Comparison of ENCODE assay signal across 17 cellular contexts in genomic region chr11:121841487-121842167, GRCh38.
A peak's percentile ranks its signal among the peaks of the same experiment; 100 is the strongest.
DNase-seq lines count a peak whose midpoint lies in the region; ATAC-seq and TF ChIP-seq lines count a peak whose summit lies in the region.
"Had no signal": no experiment of that assay in that cellular context is flagged by ENCODE, and none has a peak within 500 bp of the region (broad histone marks: within the 10 kb centered on the region; RNA-seq: fewer than 3 reads in every experiment).

No MANE protein-coding gene starts in this region.

- no peak for ATAC-seq in HG03378 (IDR thresholded peaks at IDR 0.05; ENCODE audit: unreplicated experiment)
- no peak for ATAC-seq in left ventricle myocardium superior
- ATAC-seq: stimulated activated naive CD8-positive, alpha-beta T cell treated with anti-CD3 and anti-CD28 coated beads, Interleukin-15, amount 100 ng/mL, for 72 hours had no signal

- H3K4me1 Mint-ChIP-seq in neural progenitor cell = peaks cover 28% of the 10 kb centered on the region
- H3K4me1 Mint-ChIP-seq: stimulated activated naive CD8-positive, alpha-beta T cell treated with anti-CD3 and anti-CD28 coated beads, Interleukin-15, amount 100 ng/mL, for 72 hours had no signal

- H3K27ac Mint-ChIP-seq in neural progenitor cell = peak overlapping the region; percentile 72
- H3K27ac Mint-ChIP-seq: activated T-helper 2 cell treated with anti-CD3 and anti-CD28 coated beads, Interferon-gamma antibody, Interleukin-2, Interleukin-4, amounts not matched to agents 10 μg/mL and 5 μg/mL and 100 μg/mL, durations not matched to agents 14 hours and 24 hours and 36 hours; H9; nephron progenitor cell; stimulated activated naive CD8-positive, alpha-beta T cell treated with anti-CD3 and anti-CD28 coated beads, Interleukin-15, amount 100 ng/mL, for 72 hours had no signal

- peaks cover 2% of the 10 kb centered on the region for H3K36me3 Mint-ChIP-seq in neural progenitor cell

- no peaks in the 10 kb centered on the region; the same call in 1 of the 2 replicates for H3K9me3 ChIP-seq in MG63
- H3K9me3 ChIP-seq in neural progenitor cell (ENCODE audit: low read depth) = no peaks in the 10 kb centered on the region
- H3K9me3 ChIP-seq in tibial artery = no peaks in the 10 kb centered on the region

- H3F3A ChIP-seq in neural progenitor cell (ENCODE audit: low read depth) = peaks cover 19% of the 10 kb centered on the region

- TF ChIP-seq CTCF in neural progenitor cell (IDR thresholded peaks at IDR 0.05) (no peak), tibial artery (IDR thresholded peaks at IDR 0.05) (no peak)

- H3K27ac ChIP-seq in neural progenitor cell (peak overlapping the region; percentile 78), tibial artery (no peak overlapping the region)
- H3K27ac ChIP-seq: coronary artery had no signal

- peak overlapping the region; percentile 54 for H2AFZ ChIP-seq in neural progenitor cell (replicated peaks)

- peaks cover 28% of the 10 kb centered on the region for H3K4me1 ChIP-seq in neural progenitor cell
- no peaks in the 10 kb centered on the region for H3K4me1 ChIP-seq in tibial artery

- DNase-seq in AG20443 (ENCODE audit: low spot score) = peak; percentile 83
- DNase-seq in MG63 = peak; percentile 35
- peak; percentile 25 for DNase-seq in epidermal melanocyte (ENCODE audit: insufficient read length, low spot score)
- peak; percentile 68 for DNase-seq in neural progenitor cell (ENCODE audit: low spot score)
- DNase-seq in iPS-NIHi7 (ENCODE audit: extremely low spot score) = no peak
- DNase-seq in tibial artery = no peak
- DNase-seq in left ventricle myocardium superior = no peak
- DNase-seq: C1 segment of cervical spinal cord; H9; NCI-H510A; nephron progenitor cell; SIG-M5; stimulated activated CD4-positive, alpha-beta T cell treated with anti-CD3 and anti-CD28 coated beads, Interleukin-2, amount 100 ng/mL, for 24 hours; stimulated activated naive CD8-positive, alpha-beta T cell treated with anti-CD3 and anti-CD28 coated beads, Interleukin-15, amount 100 ng/mL, for 72 hours had no signal

- H3K27me3 ChIP-seq in MG63 (no peaks in the 10 kb centered on the region), neural progenitor cell (no peaks in the 10 kb centered on the region), tibial artery (no peaks in the 10 kb centered on the region)

- no peak overlapping the region for H3K4me3 Mint-ChIP-seq in neural progenitor cell
- H3K4me3 Mint-ChIP-seq: H9; nephron progenitor cell; stimulated activated naive CD8-positive, alpha-beta T cell treated with anti-CD3 and anti-CD28 coated beads, Interleukin-15, amount 100 ng/mL, for 72 hours had no signal

- peak overlapping the region; percentile 59 for H3K4me2 ChIP-seq in neural progenitor cell

- H3K4me3 ChIP-seq in MG63 (no peak overlapping the region), neural progenitor cell (no peak overlapping the region), tibial artery (no peak overlapping the region)
- H3K4me3 ChIP-seq: coronary artery had no signal

- peaks cover 7% of the 10 kb centered on the region for H3K27me3 Mint-ChIP-seq in neural progenitor cell (ENCODE audit: insufficient read depth, low read depth)
- H3K27me3 Mint-ChIP-seq: stimulated activated naive CD8-positive, alpha-beta T cell treated with anti-CD3 and anti-CD28 coated beads, Interleukin-15, amount 100 ng/mL, for 72 hours had no signal

- H3K36me3 ChIP-seq in MG63 = no peaks in the 10 kb centered on the region
- no peaks in the 10 kb centered on the region for H3K36me3 ChIP-seq in neural progenitor cell
- no peaks in the 10 kb centered on the region for H3K36me3 ChIP-seq in tibial artery

- no peak overlapping the region for H3K9ac ChIP-seq in neural progenitor cell

- intact Hi-C loops in tibial artery (cut with DNase I; ENCODE audit: low total_unique reads) (no loop called here), left ventricle myocardium superior (cut with micrococcal nuclease) (no loop called here)

- no peaks in the 10 kb centered on the region for H3K79me2 ChIP-seq in neural progenitor cell (ENCODE audit: low read depth)

- no peaks in the 10 kb centered on the region for H4K20me1 ChIP-seq in neural progenitor cell (ENCODE audit: low read depth)

- H3K9me3 Mint-ChIP-seq in neural progenitor cell = peaks cover 21% of the 10 kb centered on the region
- H3K9me3 Mint-ChIP-seq: activated T-helper 2 cell treated with anti-CD3 and anti-CD28 coated beads, Interferon-gamma antibody, Interleukin-2, Interleukin-4, amounts not matched to agents 10 μg/mL and 5 μg/mL and 100 μg/mL, durations not matched to agents 14 hours and 24 hours and 36 hours had no signal

Comparison
In these comparisons a context has a peak if more than half of its experiments do, and no peak if none do; other contexts are left out.
1. DNase-seq: peak in AG20443 (single experiment), MG63 (single experiment), epidermal melanocyte (single experiment) and neural progenitor cell (single experiment); none in iPS-NIHi7 (single experiment), tibial artery (0 of 2) and left ventricle myocardium superior (single experiment).